Comparison of ENCODE assay signal across 8 cellular contexts in genomic region chr7:129144834-129145668, GRCh38. TPM values are rescaled to one million over a fixed set of nuclear protein-coding genes. Genes with fewer than 3 reads are reported as not detected.
DNase-seq lines count a peak whose midpoint lies in the region; ATAC-seq and TF ChIP-seq lines count a peak whose summit lies in the region.

No MANE protein-coding gene starts in this region.

- H3K9me3 Mint-ChIP-seq in GM23338 (no peaks in the 10 kb centered on the region; the same call in 2 of the 3 replicates), nephron progenitor cell (no peaks in the 10 kb centered on the region)

- ATAC-seq in GM23338 (peak; percentile 16), Panc1 (peak; percentile 63)

- H3K4me3 ChIP-seq in GM06990 (replicated peaks; ENCODE audit: low read depth, low read length) (peak overlapping the region; percentile 75), GM23338 (peak overlapping the region; percentile 61), Panc1 (ENCODE audit: low read depth in 2 of 2, low read length in 2 of 2) (peak overlapping the region; percentile 55 to 57), colonic mucosa (peak overlapping the region; percentile 65)

- CTCF ChIA-PET in Panc1 (lab: Charles Lee): no interaction called here

- TF ChIP-seq CTCF in GM06990 (IDR thresholded peaks at IDR 0.05; ENCODE audit: insufficient read depth, low read length, poor library complexity, severe bottlenecking) (peak; percentile 73), GM23338 (conservative IDR thresholded peaks at IDR 0.05; ENCODE audit: low read depth in 2 of 2) (peak; percentile 51 to 62), Panc1 (IDR thresholded peaks at IDR 0.05) (peak; percentile 81), colonic mucosa (IDR thresholded peaks at IDR 0.05) (no peak), nephron progenitor cell (IDR thresholded peaks at IDR 0.05) (no peak)

- H3K9me2 ChIP-seq in GM23338 (ENCODE audit: insufficient read depth): no peaks in the 10 kb centered on the region

- H3K4me1 ChIP-seq in GM23338 (ENCODE audit: insufficient read depth) (peaks cover under 1% of the 10 kb centered on the region; the same call in 1 of the 2 replicates), Panc1 (ENCODE audit: control insufficient read depth, insufficient read depth, low read length) (peaks cover 3% of the 10 kb centered on the region; the same call in 1 of the 2 replicates), colonic mucosa (peaks cover 4% of the 10 kb centered on the region)

- H3K36me3 Mint-ChIP-seq in GM23338 (ENCODE audit: low read depth) (peaks cover 2% of the 10 kb centered on the region; the same call in 1 of the 3 replicates), nephron progenitor cell (ENCODE audit: low read depth) (no peaks in the 10 kb centered on the region)

- DNase-seq in GM06990 (ENCODE audit: extremely low read depth, insufficient read length) (peak; percentile 46), GM23338 (ENCODE audit: low spot score) (peak; percentile 43), Panc1 (ENCODE audit: low read depth, low spot score) (no peak), colonic mucosa (no peak), nephron progenitor cell (no peak), DMS153 treated with DMSO at 0.1 percent for 48 hours (lab: John Stamatoyannopoulos, UW; ENCODE audit: unreplicated experiment) (no peak), mucosa of gallbladder (ENCODE audit: low spot score) (no peak), dedifferentiated amniotic fluid mesenchymal stem cell (ENCODE audit: extremely low spot score) (no peak)

- H4K20me1 ChIP-seq in GM23338 (replicated peaks; ENCODE audit: insufficient read depth): no peaks in the 10 kb centered on the region

- in situ Hi-C loops in Panc1 (cut with HindIII; ENCODE audit: low pct_unique_long_range_greater_than_20kb, low sequenced_read_pairs): no loop called here

- H3K4me1 Mint-ChIP-seq in GM23338 (peaks cover 15% of the 10 kb centered on the region), nephron progenitor cell (peaks cover 12% of the 10 kb centered on the region)

- intact Hi-C loops in Panc1 (cut with micrococcal nuclease; ENCODE audit: unreplicated experiment) (no loop called here), colonic mucosa (cut with DNase I) (no loop called here)

- H3K4me2 ChIP-seq in GM23338: peak overlapping the region; percentile 99

- H3K27ac ChIP-seq in GM23338 (ENCODE audit: low read depth) (no peak overlapping the region), Panc1 (ENCODE audit: low read length) (no peak overlapping the region), colonic mucosa (no peak overlapping the region)

- H3K27me3 ChIP-seq in GM06990 (replicated peaks; ENCODE audit: control insufficient read depth, insufficient read depth, low read length) (no peaks in the 10 kb centered on the region), GM23338 (ENCODE audit: insufficient read depth) (peaks cover 11% of the 10 kb centered on the region), Panc1 (ENCODE audit: control insufficient read depth, insufficient read depth, low read length) (peaks cover 10% of the 10 kb centered on the region), colonic mucosa (no peaks in the 10 kb centered on the region)

- H3K9me3 ChIP-seq in Panc1 (ENCODE audit: control insufficient read depth, insufficient read depth, low read depth, low read length) (no peaks in the 10 kb centered on the region), colonic mucosa (no peaks in the 10 kb centered on the region)

- BruUV-seq in Panc1 (replicated peaks; lab: Mats Ljungman, UMichigan): no TSS peak

- H3K4me3 Mint-ChIP-seq in GM23338: peak overlapping the region; percentile 85
- H3K4me3 Mint-ChIP-seq in nephron progenitor cell: peak overlapping the region; percentile 79

- peak overlapping the region; percentile 21 to 62 for H3K9ac ChIP-seq in colonic mucosa (ENCODE audit: low read depth in 2 of 2, low read length in 2 of 2)

- H3K36me3 ChIP-seq in GM06990 (ENCODE audit: control insufficient read depth, insufficient read depth, low read length) (peaks cover 10% of the 10 kb centered on the region), GM23338 (ENCODE audit: insufficient read depth) (no peaks in the 10 kb centered on the region), Panc1 (ENCODE audit: control insufficient read depth, insufficient read depth, low read length) (no peaks in the 10 kb centered on the region), colonic mucosa (no peaks in the 10 kb centered on the region)

- POLR2A ChIA-PET in Panc1 (lab: Charles Lee): no interaction called here

- H2AFZ ChIP-seq in GM23338: peak overlapping the region; percentile 90

- peaks cover 3% of the 10 kb centered on the region for H3K79me2 ChIP-seq in GM23338 (replicated peaks; ENCODE audit: insufficient read depth)

- H3K27me3 Mint-ChIP-seq in GM23338 (ENCODE audit: insufficient read depth, low read depth, poor library complexity) (peaks cover 14% of the 10 kb centered on the region), nephron progenitor cell (ENCODE audit: low read depth, poor library complexity) (peaks cover 84% of the 10 kb centered on the region)

- H3K27ac Mint-ChIP-seq in GM23338 (no peak overlapping the region), nephron progenitor cell (no peak overlapping the region)

- no peaks in the 10 kb centered on the region for H3F3A ChIP-seq in GM23338 (replicated peaks; ENCODE audit: low read depth)

TF ChIP-seq in GM23338, 12 proteins besides CTCF, POLR2A, EP300 and RAD21 (continues in another document):
- no peak for TF ChIP-seq EZH2 (IDR thresholded peaks at IDR 0.05; ENCODE audit: low read depth, unreplicated experiment)
- no peak for TF ChIP-seq EZH2phosphoT487 (IDR thresholded peaks at IDR 0.05; ENCODE audit: unreplicated experiment)
- TF ChIP-seq POLR2AphosphoS5 (IDR thresholded peaks at IDR 0.05; ENCODE audit: low read depth): no peak
- no peak for TF ChIP-seq NANOG (IDR thresholded peaks at IDR 0.05; ENCODE audit: borderline replicate concordance)
- no peak for TF ChIP-seq ZNF331 (CRISPR knock-in tag; IDR thresholded peaks at IDR 0.05; ENCODE audit: low read depth)
- TF ChIP-seq STAT1 (IDR thresholded peaks at IDR 0.05; ENCODE audit: unreplicated experiment): no peak

RNA-seq across cellular contexts. Expression of gene TSPAN33, which starts 0.5 kb away (rescaled TPM):
- 46.8 and 51.5 TPM in 2 replicates for total RNA-seq in GM23338 (2014; rRNA removed; shearing (Covaris generic))
- 17.6 and 21.1 TPM in 2 replicates for polyA plus RNA-seq in GM23338 (2016; fragmentation: Nextera tagmentation; extraction: Ambion mirVana)
- total RNA-seq in Panc1 (2021; ENCODE audit: unreplicated experiment): 5.4 TPM
- 7.4 TPM for polyA plus RNA-seq in Panc1 (2012; ENCODE audit: insufficient read length)
- total RNA-seq in colonic mucosa: 1 to 10 TPM; 3.8 to 9.7 TPM
- 16.2 TPM for total RNA-seq in mucosa of gallbladder

RNA-seq across cellular contexts. Expression of gene SMO, which starts 43.4 kb away (rescaled TPM):
- 57.7 and 61.5 TPM in 2 replicates for total RNA-seq in GM23338 (2014; rRNA removed; shearing (Covaris generic))
- polyA plus RNA-seq in GM23338 (2016; fragmentation: Nextera tagmentation; extraction: Ambion mirVana): 13.1 and 13.9 TPM in 2 replicates
- total RNA-seq in Panc1 (2021; ENCODE audit: unreplicated experiment) (2.9 TPM), colonic mucosa (1 to 10 TPM; 1.6 to 3.6 TPM), mucosa of gallbladder (15.8 TPM)
- 4.0 TPM for polyA plus RNA-seq in Panc1 (2012; ENCODE audit: insufficient read length)

Comparison
In these comparisons a context has a peak if more than half of its experiments do, and no peak if none do; other contexts are left out.
1. DNase-seq: peak in GM06990 (single experiment) and GM23338 (single experiment); none in Panc1 (single experiment), colonic mucosa (single experiment), nephron progenitor cell (single experiment), DMS153 treated with DMSO at 0.1 percent for 48 hours (single experiment), mucosa of gallbladder (single experiment) and dedifferentiated amniotic fluid mesenchymal stem cell (single experiment).
2. CTCF ChIP-seq: peak in GM06990 (single experiment), GM23338 (2 of 2) and Panc1 (single experiment); none in colonic mucosa (single experiment) and nephron progenitor cell (single experiment).
3. Peak in every context shown above with its lines, with median percentiles within 50 percentile points of each other: H3K4me3 ChIP-seq.